Comparison of ENCODE assay signal across 31 cellular contexts in the genomic region with DNA sequence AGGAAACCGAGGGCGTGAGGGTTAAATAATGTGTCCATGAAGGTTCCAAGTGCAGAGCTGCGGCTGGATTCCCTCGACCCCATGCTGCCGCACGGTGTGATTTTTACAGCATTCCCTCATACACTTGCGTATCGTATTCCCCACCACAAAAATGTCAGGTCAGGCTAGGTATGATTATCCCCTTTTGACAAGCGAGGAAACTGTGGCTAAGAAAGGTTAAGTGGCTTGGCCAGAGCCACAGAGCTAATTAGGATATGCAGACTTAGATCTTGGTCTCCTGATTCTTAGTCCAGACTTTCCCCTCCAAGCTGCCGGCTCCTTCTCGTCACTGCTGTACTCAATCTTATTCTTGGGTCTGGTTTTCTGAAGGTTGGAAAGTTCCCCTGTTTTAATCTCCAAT.
"Had no signal": no experiment of that assay in that cellular context is flagged by ENCODE, and none has a peak within 500 bp of the region (broad histone marks: within the 10 kb centered on the region; RNA-seq: fewer than 3 reads in every experiment).

No MANE protein-coding gene starts in this region.

- ATAC-seq: activated CD4-positive, CD25-positive, alpha-beta regulatory T cell treated with anti-CD3 and anti-CD28 coated beads, Interleukin-2, amount 50 U/mL, for 24 hours; activated naive CD4-positive, alpha-beta T cell treated with anti-CD3 and anti-CD28 coated beads, Interleukin-2, amount 50 U/mL, for 72 hours; gastrocnemius medialis; naive thymus-derived CD4-positive, alpha-beta T cell; psoas muscle; stimulated activated effector memory CD8-positive, alpha-beta T cell treated with anti-CD3 and anti-CD28 coated beads, Interleukin-12 subunit alpha, Interleukin-12 subunit beta, amount 100 ng/mL, for 72 hours had no signal

- DNase-seq: activated CD4-positive, alpha-beta T cell treated with anti-CD3 and anti-CD28 coated beads for 48 hours; activated CD4-positive, alpha-beta T cell treated with anti-CD3 and anti-CD28 coated beads, Interleukin-2, amount 50 U/mL, for 48 hours; activated CD8-positive, alpha-beta memory T cell treated with anti-CD3 and anti-CD28 coated beads, Interleukin-2, amount 50 U/mL, for 48 hours; activated gamma-delta T cell treated with Interleukin-2 at 50 U/mL for 16 hours; activated T-cell treated with anti-CD3 and anti-CD28 coated beads, Interleukin-2, amount 50 U/mL, for 24 hours; cerebellar nuclear complex; colonic mucosa; dorsolateral prefrontal cortex; effector memory CD4-positive, alpha-beta T cell; gastrocnemius medialis; glutamatergic neuron; left cardiac atrium; mammary epithelial cell; midbrain; naive thymus-derived CD4-positive, alpha-beta T cell; psoas muscle; right cardiac atrium; stimulated activated CD4-positive, alpha-beta T cell treated with anti-CD3 and anti-CD28 coated beads, Interleukin-4, amount 100 ng/mL, for 24 hours; T-helper 9 cell; WERI-Rb-1 had no signal

- H3K4me1 Mint-ChIP-seq: naive thymus-derived CD4-positive, alpha-beta T cell; stimulated activated effector memory CD8-positive, alpha-beta T cell treated with anti-CD3 and anti-CD28 coated beads, Interleukin-12 subunit alpha, Interleukin-12 subunit beta, amount 100 ng/mL, for 72 hours had no signal

- H3K27ac Mint-ChIP-seq: activated naive CD4-positive, alpha-beta T cell treated with anti-CD3 and anti-CD28 coated beads, Interleukin-2, amount 50 U/mL, for 72 hours; activated T-cell treated with anti-CD3 and anti-CD28 coated beads, Interleukin-2, amount 50 U/mL, for 24 hours; naive thymus-derived CD4-positive, alpha-beta T cell; stimulated activated effector memory CD8-positive, alpha-beta T cell treated with anti-CD3 and anti-CD28 coated beads, Interleukin-12 subunit alpha, Interleukin-12 subunit beta, amount 100 ng/mL, for 72 hours; stimulated activated naive CD8-positive, alpha-beta T cell treated with anti-CD3 and anti-CD28 coated beads, Interleukin-15, Interleukin-2, amounts not matched to agents 100 ng/mL and 50 ng/mL, for 24 hours; T-helper 1 cell treated with Interleukin-12 subunit alpha and Interleukin-12 subunit beta and Interleukin-4 antibody, amounts not matched to agents 30 μg/mL and 1 μg/mL, for 36 hours; type B pancreatic cell had no signal

- H3K27me3 ChIP-seq: cardiac muscle cell, colonic mucosa, gastrocnemius medialis, vagina had no signal

- H3K4me3 Mint-ChIP-seq: activated T-cell treated with anti-CD3 and anti-CD28 coated beads, Interleukin-2, amount 50 U/mL, for 24 hours; naive thymus-derived CD4-positive, alpha-beta T cell; stimulated activated effector memory CD8-positive, alpha-beta T cell treated with anti-CD3 and anti-CD28 coated beads, Interleukin-12 subunit alpha, Interleukin-12 subunit beta, amount 100 ng/mL, for 72 hours; stimulated activated naive CD8-positive, alpha-beta T cell treated with anti-CD3 and anti-CD28 coated beads, Interleukin-15, Interleukin-2, amounts not matched to agents 100 ng/mL and 50 ng/mL, for 24 hours; T-helper 1 cell treated with Interleukin-12 subunit alpha and Interleukin-12 subunit beta and Interleukin-4 antibody, amounts not matched to agents 30 μg/mL and 1 μg/mL, for 36 hours; type B pancreatic cell had no signal

- H3K9me3 ChIP-seq: colonic mucosa, gastrocnemius medialis, psoas muscle, thoracic aorta, vagina had no signal

- H3K4me3 ChIP-seq: cardiac muscle cell, colonic mucosa, dorsolateral prefrontal cortex, gastrocnemius medialis, psoas muscle, thoracic aorta, vagina had no signal

- H3K27ac ChIP-seq: colonic mucosa, parathyroid adenoma, psoas muscle, thoracic aorta, WERI-Rb-1 had no signal

- H3K36me3 ChIP-seq: cardiac muscle cell, colonic mucosa, gastrocnemius medialis, thoracic aorta, vagina, WERI-Rb-1 had no signal

- H3K36me3 Mint-ChIP-seq: activated naive CD4-positive, alpha-beta T cell treated with anti-CD3 and anti-CD28 coated beads, Interleukin-2, amount 50 U/mL, for 72 hours; brain; naive thymus-derived CD4-positive, alpha-beta T cell; stimulated activated effector memory CD8-positive, alpha-beta T cell treated with anti-CD3 and anti-CD28 coated beads, Interleukin-12 subunit alpha, Interleukin-12 subunit beta, amount 100 ng/mL, for 72 hours; type B pancreatic cell had no signal

- H2AFZ ChIP-seq: parathyroid adenoma had no signal

- H3K4me1 ChIP-seq: colonic mucosa, gastrocnemius medialis, parathyroid adenoma, psoas muscle had no signal

- H3K79me2 ChIP-seq: parathyroid adenoma had no signal

- H3K9me3 Mint-ChIP-seq: activated naive CD4-positive, alpha-beta T cell treated with anti-CD3 and anti-CD28 coated beads, Interleukin-2, amount 50 U/mL, for 72 hours; activated T-cell treated with anti-CD3 and anti-CD28 coated beads, Interleukin-2, amount 50 U/mL, for 24 hours; stimulated activated effector memory CD8-positive, alpha-beta T cell treated with anti-CD3 and anti-CD28 coated beads, Interleukin-12 subunit alpha, Interleukin-12 subunit beta, amount 100 ng/mL, for 72 hours; stimulated activated naive CD8-positive, alpha-beta T cell treated with anti-CD3 and anti-CD28 coated beads, Interleukin-15, Interleukin-2, amounts not matched to agents 100 ng/mL and 50 ng/mL, for 24 hours; T-helper 1 cell treated with Interleukin-12 subunit alpha and Interleukin-12 subunit beta and Interleukin-4 antibody, amounts not matched to agents 30 μg/mL and 1 μg/mL, for 36 hours had no signal
